ENCODE assay signal across 9 cellular contexts in the genomic region with DNA sequence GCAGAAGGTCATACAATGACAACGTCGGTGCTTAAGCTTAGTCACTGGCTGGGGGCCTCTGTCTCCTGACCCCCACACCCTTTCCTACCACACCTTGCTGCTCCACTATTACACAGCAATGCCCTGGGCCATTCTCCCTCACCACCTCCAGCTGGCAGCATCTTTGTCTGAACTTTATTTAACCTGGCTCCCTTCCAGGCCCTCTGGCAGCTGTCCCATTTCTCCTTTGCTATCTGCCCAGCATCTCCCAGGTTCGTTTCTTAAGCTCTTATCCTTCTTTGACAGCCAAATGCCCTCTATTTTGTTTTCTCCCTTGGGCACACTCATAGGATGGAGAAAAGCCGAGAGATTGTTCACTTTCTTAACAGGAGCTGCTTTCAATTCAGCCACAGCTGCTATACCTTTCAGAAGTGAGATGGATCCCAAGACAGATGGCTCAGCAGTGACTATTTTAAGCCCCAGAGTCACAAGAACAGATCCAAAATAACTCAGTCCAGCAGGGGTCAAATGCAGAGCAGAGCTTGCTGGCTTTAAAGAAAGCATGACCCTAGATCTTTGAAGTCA.
A peak's percentile ranks its signal among the peaks of the same experiment; 100 is the strongest.
DNase-seq lines count a peak whose midpoint lies in the region; ATAC-seq, FAIRE-seq and TF ChIP-seq lines count a peak whose summit lies in the region.
"Had no signal": no experiment of that assay in that cellular context is flagged by ENCODE, and none has a peak within 500 bp of the region (broad histone marks: within the 10 kb centered on the region; RNA-seq: fewer than 3 reads in every experiment).

No MANE protein-coding gene starts in this region.

- H3K27me3 ChIP-seq in left ventricle myocardium inferior (ENCODE audit: low read depth) = no peaks in the 10 kb centered on the region
- H3K27me3 ChIP-seq: upper lobe of right lung had no signal

- intact Hi-C loops in left ventricle myocardium inferior (cut with micrococcal nuclease) = no loop called here

- TF ChIP-seq POLR2A in GM12891 (IDR thresholded peaks at IDR 0.05; ENCODE audit: low read depth, low read length) = no peak

- ATAC-seq in HG02981 (IDR thresholded peaks at IDR 0.05; ENCODE audit: unreplicated experiment) (no peak), HG03571 (IDR thresholded peaks at IDR 0.05; ENCODE audit: unreplicated experiment) (no peak)
- ATAC-seq: upper lobe of right lung had no signal

- DNase-seq in NCI-H1105 treated with DMSO at 0.1 percent for 48 hours (lab: John Stamatoyannopoulos, UW) (peak; percentile 96), RCC 7860 (ENCODE audit: low spot score) (peak; percentile 28), left ventricle myocardium inferior (peak; percentile 66), stromal cell of bone marrow (ENCODE audit: low read depth) (peak; percentile 43), GM12891 (ENCODE audit: insufficient read length, low spot score) (no peak), GM10266 (ENCODE audit: extremely low spot score) (no peak)
- DNase-seq: upper lobe of right lung had no signal

- H3K9me3 ChIP-seq in left ventricle myocardium inferior (replicated peaks) = no peaks in the 10 kb centered on the region
- H3K9me3 ChIP-seq: upper lobe of right lung had no signal

- H3K27ac ChIP-seq in left ventricle myocardium inferior (replicated peaks) = peak overlapping the region; percentile 89
- H3K27ac ChIP-seq: upper lobe of right lung had no signal

- TF ChIP-seq CTCF in left ventricle myocardium inferior (IDR thresholded peaks at IDR 0.05; ENCODE audit: borderline replicate concordance) = no peak
- no peak for TF ChIP-seq CTCF in GM10266 (IDR thresholded peaks at IDR 0.05; ENCODE audit: control insufficient read depth, insufficient read depth, low read depth, missing control alignments)

- no peaks in the 10 kb centered on the region for H3K36me3 ChIP-seq in left ventricle myocardium inferior
- H3K36me3 ChIP-seq: upper lobe of right lung had no signal

- H3K4me3 ChIP-seq in left ventricle myocardium inferior = peak overlapping the region; percentile 36
- H3K4me3 ChIP-seq: upper lobe of right lung had no signal

- FAIRE-seq in RCC 7860 (lab: Jason Lieb, UNC) (no peak), GM12891 (lab: Jason Lieb, UNC) (no peak)

- H3K4me1 ChIP-seq in left ventricle myocardium inferior = peaks cover 40% of the 10 kb centered on the region
- H3K4me1 ChIP-seq: upper lobe of right lung had no signal

TF ChIP-seq in GM12891, 5 proteins besides CTCF, POLR2A, EP300 and RAD21:
- TF ChIP-seq SPI1 (IDR thresholded peaks at IDR 0.05; ENCODE audit: low read depth, low read length) (no peak), POU2F2 (IDR thresholded peaks at IDR 0.05; ENCODE audit: low read depth, low read length) (no peak), PAX5 (IDR thresholded peaks at IDR 0.05; ENCODE audit: insufficient read depth, low read length, severe bottlenecking) (no peak), TAF1 (IDR thresholded peaks at IDR 0.05; ENCODE audit: low read depth, low read length) (no peak), POLR2AphosphoS5 (IDR thresholded peaks at IDR 0.05; ENCODE audit: low read depth, low read length) (no peak)
TF ChIP-seq in GM12891: peak in this region for 0.

Comparison
In these comparisons a context has a peak if more than half of its experiments do, and no peak if none do; other contexts are left out.
1. DNase-seq: peak in NCI-H1105 treated with DMSO at 0.1 percent for 48 hours (single experiment), RCC 7860 (single experiment), left ventricle myocardium inferior (single experiment) and stromal cell of bone marrow (single experiment); none in GM12891 (single experiment) and GM10266 (single experiment).